Comparison of ENCODE assay signal across 1 cellular context in the genomic region with DNA sequence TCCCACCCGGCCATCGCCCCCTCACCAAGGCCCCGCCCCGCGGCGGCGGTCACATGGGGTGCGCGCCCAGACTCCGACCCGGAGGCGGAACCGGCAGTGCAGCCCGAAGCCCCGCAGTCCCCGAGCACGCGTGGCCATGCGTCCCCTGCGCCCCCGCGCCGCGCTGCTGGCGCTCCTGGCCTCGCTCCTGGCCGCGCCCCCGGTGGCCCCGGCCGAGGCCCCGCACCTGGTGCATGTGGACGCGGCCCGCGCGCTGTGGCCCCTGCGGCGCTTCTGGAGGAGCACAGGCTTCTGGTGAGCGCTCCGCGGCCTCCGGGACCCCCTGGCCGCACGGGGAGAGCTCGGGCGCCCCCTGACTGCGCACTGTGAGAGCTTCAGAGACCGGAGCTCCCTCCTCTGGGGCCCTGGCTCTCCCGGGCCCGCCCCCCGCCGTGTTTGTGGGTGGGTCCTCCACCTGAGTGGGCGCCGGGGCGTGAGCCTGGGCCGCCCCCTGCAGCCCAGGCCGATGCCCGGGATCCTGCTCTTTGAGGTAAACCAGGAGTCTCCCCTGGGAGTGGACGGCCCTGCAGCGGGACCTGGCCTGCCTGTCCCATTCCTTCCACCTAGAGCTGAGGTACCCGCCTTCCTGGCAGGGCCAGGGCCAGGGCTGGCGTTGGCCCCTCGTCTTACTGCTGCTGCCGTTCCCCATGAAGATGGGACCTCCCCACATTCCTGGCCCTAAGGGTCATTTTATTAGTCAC.
TF ChIP-seq lines count a peak whose summit lies in the region.

Gene IDUA, plus strand, starts transcription at position 96 of the 740 bp plus-strand sequence. Its CDS starts 41 bp downstream, at position 137.

TF ChIP-seq in HepG2, 621 proteins besides CTCF, POLR2A, EP300 and RAD21 (continued from another document and continues in another):
- TF ChIP-seq, protein P1, sequence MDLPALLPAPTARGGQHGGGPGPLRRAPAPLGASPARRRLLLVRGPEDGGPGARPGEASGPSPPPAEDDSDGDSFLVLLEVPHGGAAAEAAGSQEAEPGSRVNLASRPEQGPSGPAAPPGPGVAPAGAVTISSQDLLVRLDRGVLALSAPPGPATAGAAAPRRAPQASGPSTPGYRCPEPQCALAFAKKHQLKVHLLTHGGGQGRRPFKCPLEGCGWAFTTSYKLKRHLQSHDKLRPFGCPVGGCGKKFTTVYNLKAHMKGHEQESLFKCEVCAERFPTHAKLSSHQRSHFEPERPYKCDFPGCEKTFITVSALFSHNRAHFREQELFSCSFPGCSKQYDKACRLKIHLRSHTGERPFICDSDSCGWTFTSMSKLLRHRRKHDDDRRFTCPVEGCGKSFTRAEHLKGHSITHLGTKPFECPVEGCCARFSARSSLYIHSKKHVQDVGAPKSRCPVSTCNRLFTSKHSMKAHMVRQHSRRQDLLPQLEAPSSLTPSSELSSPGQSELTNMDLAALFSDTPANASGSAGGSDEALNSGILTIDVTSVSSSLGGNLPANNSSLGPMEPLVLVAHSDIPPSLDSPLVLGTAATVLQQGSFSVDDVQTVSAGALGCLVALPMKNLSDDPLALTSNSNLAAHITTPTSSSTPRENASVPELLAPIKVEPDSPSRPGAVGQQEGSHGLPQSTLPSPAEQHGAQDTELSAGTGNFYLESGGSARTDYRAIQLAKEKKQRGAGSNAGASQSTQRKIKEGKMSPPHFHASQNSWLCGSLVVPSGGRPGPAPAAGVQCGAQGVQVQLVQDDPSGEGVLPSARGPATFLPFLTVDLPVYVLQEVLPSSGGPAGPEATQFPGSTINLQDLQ (CRISPR knock-in tag; IDR thresholded peaks at IDR 0.05): no peak
- peak; percentile 100 for TF ChIP-seq AGO1 (IDR thresholded peaks at IDR 0.05; ENCODE audit: low read depth, low read length, poor library complexity, severe bottlenecking)
- peak; percentile 88; the same call in 1 of the 2 replicates for TF ChIP-seq ZNF563 (CRISPR knock-in tag; IDR thresholded peaks at IDR 0.05)
- TF ChIP-seq ZBTB37 (CRISPR knock-in tag; IDR thresholded peaks at IDR 0.05): no peak
- TF ChIP-seq, protein P2, sequence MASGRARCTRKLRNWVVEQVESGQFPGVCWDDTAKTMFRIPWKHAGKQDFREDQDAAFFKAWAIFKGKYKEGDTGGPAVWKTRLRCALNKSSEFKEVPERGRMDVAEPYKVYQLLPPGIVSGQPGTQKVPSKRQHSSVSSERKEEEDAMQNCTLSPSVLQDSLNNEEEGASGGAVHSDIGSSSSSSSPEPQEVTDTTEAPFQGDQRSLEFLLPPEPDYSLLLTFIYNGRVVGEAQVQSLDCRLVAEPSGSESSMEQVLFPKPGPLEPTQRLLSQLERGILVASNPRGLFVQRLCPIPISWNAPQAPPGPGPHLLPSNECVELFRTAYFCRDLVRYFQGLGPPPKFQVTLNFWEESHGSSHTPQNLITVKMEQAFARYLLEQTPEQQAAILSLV (CRISPR knock-in tag; IDR thresholded peaks at IDR 0.05; ENCODE audit: borderline replicate concordance): no peak
- TF ChIP-seq, protein P3, sequence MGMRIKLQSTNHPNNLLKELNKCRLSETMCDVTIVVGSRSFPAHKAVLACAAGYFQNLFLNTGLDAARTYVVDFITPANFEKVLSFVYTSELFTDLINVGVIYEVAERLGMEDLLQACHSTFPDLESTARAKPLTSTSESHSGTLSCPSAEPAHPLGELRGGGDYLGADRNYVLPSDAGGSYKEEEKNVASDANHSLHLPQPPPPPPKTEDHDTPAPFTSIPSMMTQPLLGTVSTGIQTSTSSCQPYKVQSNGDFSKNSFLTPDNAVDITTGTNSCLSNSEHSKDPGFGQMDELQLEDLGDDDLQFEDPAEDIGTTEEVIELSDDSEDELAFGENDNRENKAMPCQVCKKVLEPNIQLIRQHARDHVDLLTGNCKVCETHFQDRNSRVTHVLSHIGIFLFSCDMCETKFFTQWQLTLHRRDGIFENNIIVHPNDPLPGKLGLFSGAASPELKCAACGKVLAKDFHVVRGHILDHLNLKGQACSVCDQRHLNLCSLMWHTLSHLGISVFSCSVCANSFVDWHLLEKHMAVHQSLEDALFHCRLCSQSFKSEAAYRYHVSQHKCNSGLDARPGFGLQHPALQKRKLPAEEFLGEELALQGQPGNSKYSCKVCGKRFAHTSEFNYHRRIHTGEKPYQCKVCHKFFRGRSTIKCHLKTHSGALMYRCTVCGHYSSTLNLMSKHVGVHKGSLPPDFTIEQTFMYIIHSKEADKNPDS (CRISPR knock-in tag; IDR thresholded peaks at IDR 0.05): no peak
- TF ChIP-seq DR1 (CRISPR knock-in tag; IDR thresholded peaks at IDR 0.05): peak; percentile 45; the same call in 1 of the 2 replicates
- TF ChIP-seq SRSF9 (IDR thresholded peaks at IDR 0.05; ENCODE audit: borderline replicate concordance, insufficient read depth, low read depth, low read length, poor library complexity, severe bottlenecking): no peak
- TF ChIP-seq GPN1 (CRISPR knock-in tag; IDR thresholded peaks at IDR 0.05; ENCODE audit: borderline replicate concordance): no peak
- TF ChIP-seq YEATS2 (CRISPR knock-in tag; IDR thresholded peaks at IDR 0.05; ENCODE audit: borderline replicate concordance): no peak
- TF ChIP-seq ZNF510 (CRISPR knock-in tag; IDR thresholded peaks at IDR 0.05; ENCODE audit: low read depth): 0 out of 2 replicates have a peak, but pooled peaks have one; percentile 47
- no peak for TF ChIP-seq GABPA (IDR thresholded peaks at IDR 0.05; ENCODE audit: low read depth, low read length)
- TF ChIP-seq GABPA (CRISPR knock-in tag; IDR thresholded peaks at IDR 0.05; ENCODE audit: low read depth): no peak
- TF ChIP-seq, protein P4, sequence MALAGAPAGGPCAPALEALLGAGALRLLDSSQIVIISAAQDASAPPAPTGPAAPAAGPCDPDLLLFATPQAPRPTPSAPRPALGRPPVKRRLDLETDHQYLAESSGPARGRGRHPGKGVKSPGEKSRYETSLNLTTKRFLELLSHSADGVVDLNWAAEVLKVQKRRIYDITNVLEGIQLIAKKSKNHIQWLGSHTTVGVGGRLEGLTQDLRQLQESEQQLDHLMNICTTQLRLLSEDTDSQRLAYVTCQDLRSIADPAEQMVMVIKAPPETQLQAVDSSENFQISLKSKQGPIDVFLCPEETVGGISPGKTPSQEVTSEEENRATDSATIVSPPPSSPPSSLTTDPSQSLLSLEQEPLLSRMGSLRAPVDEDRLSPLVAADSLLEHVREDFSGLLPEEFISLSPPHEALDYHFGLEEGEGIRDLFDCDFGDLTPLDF (CRISPR knock-in tag; IDR thresholded peaks at IDR 0.05): peak; percentile 50; the same call in 1 of the 2 replicates
- peak; percentile 59; the same call in 1 of the 2 replicates for TF ChIP-seq YEATS4 (CRISPR knock-in tag; IDR thresholded peaks at IDR 0.05; ENCODE audit: borderline replicate concordance)
- no peak for TF ChIP-seq DBP (CRISPR knock-in tag; IDR thresholded peaks at IDR 0.05; ENCODE audit: not compliant biosample characterization)
- TF ChIP-seq NPAS2 (CRISPR knock-in tag; IDR thresholded peaks at IDR 0.05; ENCODE audit: borderline replicate concordance): no peak
- TF ChIP-seq MEIS1 (CRISPR knock-in tag; IDR thresholded peaks at IDR 0.05; ENCODE audit: borderline replicate concordance): no peak; the same call in 1 of the 2 replicates
- peak; percentile 79 for TF ChIP-seq GABPB1 (CRISPR knock-in tag; IDR thresholded peaks at IDR 0.05)
- TF ChIP-seq, protein P5, sequence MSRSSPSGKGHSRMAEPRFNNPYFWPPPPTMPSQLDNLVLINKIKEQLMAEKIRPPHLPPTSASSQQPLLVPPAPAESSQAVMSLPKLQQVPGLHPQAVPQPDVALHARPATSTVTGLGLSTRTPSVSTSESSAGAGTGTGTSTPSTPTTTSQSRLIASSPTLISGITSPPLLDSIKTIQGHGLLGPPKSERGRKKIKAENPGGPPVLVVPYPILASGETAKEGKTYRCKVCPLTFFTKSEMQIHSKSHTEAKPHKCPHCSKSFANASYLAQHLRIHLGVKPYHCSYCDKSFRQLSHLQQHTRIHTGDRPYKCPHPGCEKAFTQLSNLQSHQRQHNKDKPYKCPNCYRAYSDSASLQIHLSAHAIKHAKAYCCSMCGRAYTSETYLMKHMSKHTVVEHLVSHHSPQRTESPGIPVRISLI (CRISPR knock-in tag; IDR thresholded peaks at IDR 0.05; ENCODE audit: borderline replicate concordance): 0 out of 2 replicates have a peak, but pooled peaks have one; percentile 36
- no peak for TF ChIP-seq RERE (CRISPR knock-in tag; IDR thresholded peaks at IDR 0.05; ENCODE audit: low read depth)
- TF ChIP-seq ARHGAP35 (CRISPR knock-in tag; IDR thresholded peaks at IDR 0.05; ENCODE audit: borderline replicate concordance): no peak
- TF ChIP-seq ZNF724P (CRISPR knock-in tag; IDR thresholded peaks at IDR 0.05; ENCODE audit: borderline replicate concordance): no peak; the same call in 1 of the 2 replicates
- TF ChIP-seq, protein P6, sequence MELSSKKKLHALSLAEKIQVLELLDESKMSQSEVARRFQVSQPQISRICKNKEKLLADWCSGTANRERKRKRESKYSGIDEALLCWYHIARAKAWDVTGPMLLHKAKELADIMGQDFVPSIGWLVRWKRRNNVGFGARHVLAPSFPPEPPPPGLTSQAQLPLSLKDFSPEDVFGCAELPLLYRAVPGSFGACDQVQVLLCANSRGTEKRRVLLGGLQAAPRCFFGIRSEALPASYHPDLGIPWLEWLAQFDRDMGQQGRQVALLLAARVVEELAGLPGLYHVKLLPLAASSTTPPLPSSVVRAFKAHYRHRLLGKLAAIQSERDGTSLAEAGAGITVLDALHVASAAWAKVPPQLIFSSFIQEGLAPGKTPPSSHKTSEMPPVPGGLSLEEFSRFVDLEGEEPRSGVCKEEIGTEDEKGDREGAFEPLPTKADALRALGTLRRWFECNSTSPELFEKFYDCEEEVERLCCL (CRISPR knock-in tag; IDR thresholded peaks at IDR 0.05; ENCODE audit: borderline replicate concordance): no peak
- TF ChIP-seq ATF5 (CRISPR knock-in tag; IDR thresholded peaks at IDR 0.05; ENCODE audit: low read depth): no peak
